Comparison of ENCODE assay signal across 1 cellular context in the genomic region with DNA sequence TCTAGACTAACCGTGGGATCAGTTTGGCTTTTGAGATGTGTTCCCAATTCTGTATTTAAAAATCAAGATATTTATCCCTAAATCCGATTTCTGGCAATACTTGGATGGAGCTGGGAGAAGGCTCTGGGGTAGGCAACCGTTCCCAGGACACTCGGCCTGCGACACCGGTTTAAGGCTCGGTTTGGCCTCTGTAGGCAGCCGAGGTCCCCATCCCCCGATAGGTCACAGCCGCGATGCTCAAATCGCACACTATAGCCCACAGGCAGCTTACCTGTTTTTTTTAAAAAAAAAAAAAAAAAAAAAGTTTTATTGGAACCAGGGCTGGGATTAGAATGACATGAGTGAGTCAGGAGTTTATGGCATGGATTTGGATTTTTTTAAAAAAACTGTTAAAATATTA.
TF ChIP-seq lines count a peak whose summit lies in the region.

No MANE protein-coding gene starts in this region.

TF ChIP-seq in H1, 55 proteins besides CTCF, POLR2A, EP300 and RAD21:
- TF ChIP-seq NANOG (IDR thresholded peaks at IDR 0.05; ENCODE audit: insufficient read depth, low read depth, low read length, poor library complexity, severe bottlenecking) (no peak), POU5F1 (IDR thresholded peaks at IDR 0.05; ENCODE audit: low read depth, low read length) (no peak), TAF7 (optimal IDR thresholded peaks at IDR 0.05; ENCODE audit: borderline replicate concordance, low read depth, low read length) (no peak), USF2 (IDR thresholded peaks at IDR 0.05; ENCODE audit: low read length) (no peak), TCF12 (IDR thresholded peaks at IDR 0.05; ENCODE audit: low read depth, low read length) (no peak), NRF1 (IDR thresholded peaks at IDR 0.05; ENCODE audit: low read depth, low read length) (no peak), EGR1 (IDR thresholded peaks at IDR 0.05; ENCODE audit: borderline replicate concordance, low read depth, low read length) (no peak), BCL11A (IDR thresholded peaks at IDR 0.05; ENCODE audit: low read depth in 2 of 2, low read length in 2 of 2) (no peak), SRF (IDR thresholded peaks at IDR 0.05; ENCODE audit: low read depth, low read length) (no peak), KDM1A (IDR thresholded peaks at IDR 0.05; ENCODE audit: borderline replicate concordance, low read length) (no peak), SP1 (IDR thresholded peaks at IDR 0.05; ENCODE audit: low read depth, low read length) (no peak), YY1 (IDR thresholded peaks at IDR 0.05; ENCODE audit: low read depth, low read length) (no peak), TEAD4 (IDR thresholded peaks at IDR 0.05; ENCODE audit: low read depth, low read length) (no peak), FOSL1 (IDR thresholded peaks at IDR 0.05; ENCODE audit: insufficient read depth, low read depth, low read length) (no peak), POLR2AphosphoS5 (IDR thresholded peaks at IDR 0.05; ENCODE audit: low read depth, low read length) (no peak), ZNF274 (IDR thresholded peaks at IDR 0.05; ENCODE audit: borderline replicate concordance, extremely low read depth, low read length) (no peak), ATF3 (IDR thresholded peaks at IDR 0.05; ENCODE audit: insufficient read depth, low read depth, low read length) (no peak)
TF ChIP-seq in H1: peak in this region for 0.
